Comparison of ENCODE assay signal across 28 cellular contexts in the genomic region with DNA sequence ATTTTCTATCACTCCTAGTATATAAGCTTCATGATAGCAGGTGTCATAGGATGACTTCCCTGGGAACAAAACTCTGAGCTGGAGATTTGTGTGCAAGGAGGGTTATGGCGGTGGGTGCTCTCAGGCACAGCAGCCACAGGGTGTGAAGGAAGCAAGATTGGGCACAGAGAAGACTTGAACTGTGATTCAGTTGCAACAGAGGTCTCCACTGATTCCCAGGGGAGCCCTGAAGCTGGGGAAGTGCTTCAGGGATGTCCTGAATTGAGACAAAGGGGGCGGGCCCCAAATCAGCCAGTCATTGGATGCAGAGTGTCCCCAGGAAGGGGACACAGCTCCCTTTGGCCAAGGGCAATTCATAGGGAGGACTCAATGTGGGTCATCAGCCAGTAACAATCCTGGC. TPM values are rescaled to one million over a fixed set of nuclear protein-coding genes. Genes with fewer than 3 reads are reported as not detected.
"Had no signal": no experiment of that assay in that cellular context is flagged by ENCODE, and none has a peak within 500 bp of the region (broad histone marks: within the 10 kb centered on the region; RNA-seq: fewer than 3 reads in every experiment).

No MANE protein-coding gene starts in this region.

- H3K9me3 ChIP-seq: breast epithelium, esophagus muscularis mucosa, mucosa of descending colon, pancreas, stomach, suprapubic skin, transverse colon, uterus had no signal

- H2AFZ ChIP-seq: neural progenitor cell had no signal

- ATAC-seq: activated naive CD4-positive, alpha-beta T cell treated with anti-CD3 and anti-CD28 coated beads, Interleukin-2, amount 50 U/mL, for 72 hours; activated T-helper 17 cell treated with anti-CD3 and anti-CD28 coated beads, Interleukin-2, amount 50 U/mL, for 72 hours; mucosa of descending colon; right cardiac atrium; stimulated activated memory B cell treated with anti-CD40 and anti-IgM and Interleukin-4, amounts not matched to agents 10 μg/mL and 1 μg/mL and 100 μg/mL, for 72 hours; T-cell had no signal

- H3K36me3 Mint-ChIP-seq: activated naive CD4-positive, alpha-beta T cell treated with anti-CD3 and anti-CD28 coated beads, Interleukin-2, amount 50 U/mL, for 72 hours; naive B cell; neural progenitor cell; stimulated activated memory B cell treated with anti-CD40 and anti-IgM and Interleukin-4, amounts not matched to agents 10 μg/mL and 1 μg/mL and 100 μg/mL, for 72 hours; T-cell had no signal

- DNase-seq: activated CD4-positive, alpha-beta T cell treated with anti-CD3 and anti-CD28 coated beads for 1 hour; activated CD4-positive, alpha-beta T cell treated with anti-CD3 and anti-CD28 coated beads, Interleukin-2, amount 50 U/mL, for 4 hours; activated CD8-positive, alpha-beta memory T cell treated with anti-CD3 and anti-CD28 coated beads for 24 hours; activated CD8-positive, alpha-beta memory T cell treated with anti-CD3 and anti-CD28 coated beads, Interleukin-2, amount 50 U/mL, for 4 hours; activated T-cell treated with anti-CD3 and anti-CD28 coated beads, Interleukin-2, amount 50 U/mL, for 24 hours; glutamatergic neuron; hypothalamus; mucosa of descending colon; naive B cell; pancreas; right cardiac atrium; stimulated activated CD4-positive, alpha-beta T cell treated with anti-CD3 and anti-CD28 coated beads, Interleukin-15, amount 100 ng/mL, for 24 hours; stomach; T-cell; transverse colon; uterus; WERI-Rb-1 had no signal

- H3K4me3 Mint-ChIP-seq: activated T-cell treated with anti-CD3 and anti-CD28 coated beads, Interleukin-2, amount 50 U/mL, for 24 hours; activated T-helper 17 cell treated with anti-CD3 and anti-CD28 coated beads, Interleukin-2, amount 50 U/mL, for 72 hours; central memory CD8-positive, alpha-beta T cell; naive B cell; neural progenitor cell; stimulated activated memory B cell treated with anti-CD40 and anti-IgM and Interleukin-4, amounts not matched to agents 10 μg/mL and 1 μg/mL and 100 μg/mL, for 72 hours; T-cell; T-helper 2 cell treated with Interferon-gamma antibody and Interleukin-4, amounts not matched to agents 5 μg/mL and 100 μg/mL, for 36 hours had no signal

- H3K9ac ChIP-seq: neural progenitor cell had no signal

- H3K27ac Mint-ChIP-seq: activated naive CD4-positive, alpha-beta T cell treated with anti-CD3 and anti-CD28 coated beads, Interleukin-2, amount 50 U/mL, for 72 hours; activated T-cell treated with anti-CD3 and anti-CD28 coated beads, Interleukin-2, amount 50 U/mL, for 24 hours; activated T-helper 17 cell treated with anti-CD3 and anti-CD28 coated beads, Interleukin-2, amount 50 U/mL, for 72 hours; stimulated activated memory B cell treated with anti-CD40 and anti-IgM and Interleukin-4, amounts not matched to agents 10 μg/mL and 1 μg/mL and 100 μg/mL, for 72 hours; T-cell; T-helper 2 cell treated with Interferon-gamma antibody and Interleukin-4, amounts not matched to agents 5 μg/mL and 100 μg/mL, for 36 hours had no signal

- H3K9me3 Mint-ChIP-seq: activated naive CD4-positive, alpha-beta T cell treated with anti-CD3 and anti-CD28 coated beads, Interleukin-2, amount 50 U/mL, for 72 hours; activated T-cell treated with anti-CD3 and anti-CD28 coated beads, Interleukin-2, amount 50 U/mL, for 24 hours; central memory CD8-positive, alpha-beta T cell; naive B cell; neural progenitor cell; stimulated activated memory B cell treated with anti-CD40 and anti-IgM and Interleukin-4, amounts not matched to agents 10 μg/mL and 1 μg/mL and 100 μg/mL, for 72 hours; T-cell; T-helper 2 cell treated with Interferon-gamma antibody and Interleukin-4, amounts not matched to agents 5 μg/mL and 100 μg/mL, for 36 hours had no signal

- H3K36me3 ChIP-seq: breast epithelium, esophagus muscularis mucosa, neural progenitor cell, pancreas, stomach, suprapubic skin, transverse colon, uterus, WERI-Rb-1 had no signal

- H3K4me1 ChIP-seq: breast epithelium, uterus had no signal

- H3K4me2 ChIP-seq: neural progenitor cell had no signal

- H3K27me3 ChIP-seq: breast epithelium, esophagus muscularis mucosa, neural progenitor cell, pancreas, stomach, suprapubic skin, transverse colon, uterus had no signal

- H3K27me3 Mint-ChIP-seq: activated T-cell treated with anti-CD3 and anti-CD28 coated beads, Interleukin-2, amount 50 U/mL, for 24 hours; activated T-helper 17 cell treated with anti-CD3 and anti-CD28 coated beads, Interleukin-2, amount 50 U/mL, for 72 hours; naive B cell; stimulated activated memory B cell treated with anti-CD40 and anti-IgM and Interleukin-4, amounts not matched to agents 10 μg/mL and 1 μg/mL and 100 μg/mL, for 72 hours; T-cell had no signal

- H3K27ac ChIP-seq: breast epithelium, coronary artery, esophagus muscularis mucosa, skin epidermis, stomach, suprapubic skin, transverse colon, WERI-Rb-1 had no signal

- H3K4me3 ChIP-seq: breast epithelium, coronary artery, esophagus muscularis mucosa, mucosa of descending colon, neural progenitor cell, pancreas, skin epidermis, stomach, suprapubic skin, transverse colon, uterus had no signal

- H3K4me1 Mint-ChIP-seq: activated T-helper 17 cell treated with anti-CD3 and anti-CD28 coated beads, Interleukin-2, amount 50 U/mL, for 72 hours; central memory CD8-positive, alpha-beta T cell; T-cell had no signal

RNA-seq across cellular contexts. Expression of gene ANKRD55, which starts 44.4 kb away (rescaled TPM):
- polyA plus RNA-seq: pancreas had no signal
